Comparison of ENCODE assay signal across 12 cellular contexts in the genomic region with DNA sequence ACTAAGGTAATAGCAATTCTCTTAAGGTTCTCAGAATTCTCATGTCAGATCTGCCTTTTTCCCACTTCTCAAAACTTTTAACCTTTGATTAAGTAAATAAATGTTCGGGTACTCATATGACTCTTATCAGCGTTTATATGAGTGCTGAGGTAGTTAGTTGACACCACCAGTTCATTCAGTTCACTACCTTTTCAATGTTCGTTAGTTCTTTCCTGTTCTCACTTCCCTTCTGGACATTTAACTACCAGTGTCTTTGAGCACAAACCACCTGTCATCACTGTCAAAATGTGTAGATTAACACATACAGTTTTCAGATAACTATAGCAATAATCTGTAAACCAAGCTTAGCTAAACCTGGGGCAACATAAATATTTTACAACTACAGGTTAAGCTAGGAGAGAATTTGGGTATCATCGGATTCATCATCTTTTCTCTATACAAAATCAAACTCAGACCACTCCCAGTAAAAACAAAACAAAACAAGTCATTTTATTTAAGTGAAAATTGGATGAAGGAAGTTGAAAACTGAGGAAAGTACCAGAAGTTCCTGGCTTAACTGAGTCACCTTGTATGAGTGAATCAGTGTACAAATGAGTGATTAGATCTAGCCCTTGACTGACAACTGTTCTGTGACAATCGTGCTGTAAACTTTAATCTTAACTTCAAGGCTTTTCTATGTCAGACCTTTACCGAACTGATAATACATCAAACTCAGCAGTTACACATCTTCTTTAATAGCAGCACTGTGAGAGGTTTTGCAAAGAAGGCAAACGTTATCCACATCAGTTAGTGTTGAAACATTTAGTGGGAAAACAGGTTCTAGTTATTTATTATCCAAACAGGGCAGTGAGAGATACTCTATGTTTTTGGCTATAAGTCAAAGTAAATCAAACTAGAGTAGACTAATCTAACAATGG. TPM values are rescaled to one million over a fixed set of nuclear protein-coding genes. Genes with fewer than 3 reads are reported as not detected.
DNase-seq lines count a peak whose midpoint lies in the region; ATAC-seq, FAIRE-seq and TF ChIP-seq lines count a peak whose summit lies in the region.
"Had no signal": no experiment of that assay in that cellular context is flagged by ENCODE, and none has a peak within 500 bp of the region (broad histone marks: within the 10 kb centered on the region; RNA-seq: fewer than 3 reads in every experiment).

No MANE protein-coding gene starts in this region.

- peaks cover 0 to 3% (median 2%) of the 10 kb centered on the region in 3 donors for H3K27me3 Mint-ChIP-seq in immature natural killer cell (ENCODE audit: low read depth in 3 of 3)
- H3K27me3 Mint-ChIP-seq: dendritic cell treated with granulocyte-macrophage colony-stimulating factor and Interleukin-4, amounts not matched to agents 40 ng/mL and 50 ng/mL, for 4 days had no signal

- H3K9me3 ChIP-seq in kidney (ENCODE audit: control insufficient read depth in 1 of 2, low read length in 2 of 2) = no peaks in the 10 kb centered on the region

- 50 to 57% methylated on average over 7 of the region's 7 CpGs for WGBS in lower leg skin, 2 donors

- H3K36me3 Mint-ChIP-seq in immature natural killer cell = no peaks in the 10 kb centered on the region
- H3K36me3 Mint-ChIP-seq: natural killer cell treated with Interleukin-12 subunit alpha and Interleukin-12 subunit beta and Interleukin-15 and Interleukin-18, amount 100 ng/mL, for 72 hours had no signal

- in situ Hi-C loops in GM13977 (cut with MboI; ENCODE audit: low pct_unique_long_range_greater_than_20kb, low sequenced_read_pairs, unreplicated experiment) = no loop called here

- H3K4me3 ChIP-seq in kidney (ENCODE audit: low read length in 2 of 2) (peak overlapping the region in 1 of 2 donors; percentile 14), lower leg skin (ENCODE audit: low read depth, poor library complexity, severe bottlenecking) (no peak overlapping the region)

- no peak for TF ChIP-seq POLR2A in lower leg skin (IDR thresholded peaks at IDR 0.05)

- H3K27ac ChIP-seq in kidney (ENCODE audit: low read depth in 2 of 2, low read length in 2 of 2) = peak overlapping the region; percentile 68 to 88

- H3K36me3 ChIP-seq in kidney (ENCODE audit: control insufficient read depth in 1 of 2, insufficient read depth in 2 of 2, low read length in 2 of 2) = no peaks in the 10 kb centered on the region

- peaks cover 0 to 3% (median 0%) of the 10 kb centered on the region in 6 donors for H3K9me3 Mint-ChIP-seq in immature natural killer cell
- H3K9me3 Mint-ChIP-seq: activated B cell treated with CpG ODN at 0.5 μM for 24 hours; dendritic cell treated with granulocyte-macrophage colony-stimulating factor and Interleukin-4, amounts not matched to agents 40 ng/mL and 50 ng/mL, for 4 days; natural killer cell treated with Interleukin-12 subunit alpha and Interleukin-12 subunit beta and Interleukin-15 and Interleukin-18, amount 100 ng/mL, for 72 hours had no signal

- FAIRE-seq in kidney (lab: Jason Lieb, UNC) = peak; percentile 96

- intact Hi-C loops in kidney (cut with DNase I) (no loop called here), lower leg skin (cut with DNase I; ENCODE audit: low total_unique reads) (no loop called here)

- H3K27ac Mint-ChIP-seq in immature natural killer cell = no peak overlapping the region
- H3K27ac Mint-ChIP-seq: activated B cell treated with CpG ODN at 0.5 μM for 24 hours; dendritic cell treated with granulocyte-macrophage colony-stimulating factor and Interleukin-4, amounts not matched to agents 40 ng/mL and 50 ng/mL, for 4 days; natural killer cell treated with Interleukin-12 subunit alpha and Interleukin-12 subunit beta and Interleukin-15 and Interleukin-18, amount 100 ng/mL, for 72 hours had no signal

- H3K4me1 Mint-ChIP-seq in immature natural killer cell = no peaks in the 10 kb centered on the region

- DNase-seq in GM13977 (ENCODE audit: low spot score) (peak; percentile 24), kidney (no peak), immature natural killer cell (no peak), GM19238 (ENCODE audit: insufficient read length, low spot score) (no peak), lower leg skin (ENCODE audit: low spot score in 2 of 2) (no peak), globus pallidus (ENCODE audit: low spot score) (no peak)
- DNase-seq: activated B cell treated with CpG ODN at 0.5 μM for 24 hours, NCI-H2107 had no signal

- TF ChIP-seq CTCF in GM13977 (IDR thresholded peaks at IDR 0.05; ENCODE audit: extremely low read depth, insufficient read depth, missing control alignments) (no peak), kidney (IDR thresholded peaks at IDR 0.05; ENCODE audit: borderline replicate concordance, extremely low read depth, insufficient read depth) (no peak), lower leg skin (IDR thresholded peaks at IDR 0.05) (no peak)

- peak; percentile 85 for ATAC-seq in GM21367 (IDR thresholded peaks at IDR 0.05; ENCODE audit: unreplicated experiment)
- ATAC-seq in HG03196 (IDR thresholded peaks at IDR 0.05; ENCODE audit: unreplicated experiment) = peak; percentile 92

- no peak overlapping the region for H3K4me3 Mint-ChIP-seq in immature natural killer cell
- H3K4me3 Mint-ChIP-seq: activated B cell treated with CpG ODN at 0.5 μM for 24 hours; dendritic cell treated with granulocyte-macrophage colony-stimulating factor and Interleukin-4, amounts not matched to agents 40 ng/mL and 50 ng/mL, for 4 days; natural killer cell treated with Interleukin-12 subunit alpha and Interleukin-12 subunit beta and Interleukin-15 and Interleukin-18, amount 100 ng/mL, for 72 hours had no signal

- H3K9ac ChIP-seq in kidney (ENCODE audit: low read length in 2 of 2) = no peak overlapping the region

- peaks cover 4 to 7% of the 10 kb centered on the region in 2 donors for H3K4me1 ChIP-seq in kidney (ENCODE audit: control insufficient read depth in 1 of 2, insufficient read depth in 1 of 2, low read depth in 1 of 2, low read length in 2 of 2)

RNA-seq across cellular contexts. Expression of a gene that starts 41.9 kb away (rescaled TPM):
- total RNA-seq in kidney (41.1 TPM), lower leg skin (under 1 TPM; 0.11 to 0.88 (median 0.54) TPM)
- polyA plus RNA-seq in kidney (ENCODE audit: insufficient read depth, low read depth, low replicate concordance) (1.5 TPM), immature natural killer cell (not detected)
- total RNA-seq: activated B cell treated with CpG ODN at 0.5 μM for 24 hours; natural killer cell treated with Interleukin-12 subunit alpha and Interleukin-12 subunit beta and Interleukin-15 and Interleukin-18, amount 100 ng/mL, for 72 hours had no signal

Comparison
In these comparisons a context has a peak if more than half of its experiments do, and no peak if none do; other contexts are left out.
1. RNA of a gene that starts 41.9 kb away (total RNA-seq): 41.1 TPM in kidney (single experiment); 0.11 to 0.88 TPM in lower leg skin; every median in the first group is over 10 times any median in the second.